In genomic region chr20:32893878-32894483, GRCh38 we compare ENCODE assay signal across 9 cellular contexts. TPM values are rescaled to one million over a fixed set of nuclear protein-coding genes. Genes with fewer than 3 reads are reported as not detected.
DNase-seq lines count a peak whose midpoint lies in the region; ATAC-seq, FAIRE-seq and TF ChIP-seq lines count a peak whose summit lies in the region.
"Had no signal": no experiment of that assay in that cellular context is flagged by ENCODE, and none has a peak within 500 bp of the region (broad histone marks: within the 10 kb centered on the region; RNA-seq: fewer than 3 reads in every experiment).

No MANE protein-coding gene starts in this region.

- H2BK5ac ChIP-seq in H9 (ENCODE audit: insufficient read length, low read length) = no peak overlapping the region

- H2AK5ac ChIP-seq in H9 (ENCODE audit: insufficient read length, low read length) = no peak overlapping the region

- TF ChIP-seq EP300 in HepG2 (IDR thresholded peaks at IDR 0.05; ENCODE audit: low read depth in 2 of 2, low read length in 2 of 2) = no peak
- no peak for TF ChIP-seq EP300 in HepG2 (CRISPR knock-in tag; IDR thresholded peaks at IDR 0.05; ENCODE audit: borderline replicate concordance)

- no peak overlapping the region for H2BK20ac ChIP-seq in H9 (ENCODE audit: low read depth, low read length, poor library complexity, severe bottlenecking)

- TF ChIP-seq CTCF in H9 (conservative IDR thresholded peaks at IDR 0.05) (peak; percentile 98), adrenal gland (IDR thresholded peaks at IDR 0.05) (peak in 5 of 6 experiments; percentile 11 to 41 (median 30)), HepG2 (CRISPR knock-in tag; IDR thresholded peaks at IDR 0.05) (peak; percentile 92)

- H3K4me1 Mint-ChIP-seq in H9 = peaks cover 9 to 10% of the 10 kb centered on the region in 2 experiments
- H3K4me1 Mint-ChIP-seq in naive thymus-derived CD4-positive, alpha-beta T cell = peaks cover 0 to 5% (median 0%) of the 10 kb centered on the region in 7 donors
- H3K4me1 Mint-ChIP-seq: naive B cell had no signal

- in situ Hi-C loops in HepG2 (cut with HindIII; ENCODE audit: extremely low pct_ligation_motif_present, low pct_unique_long_range_greater_than_20kb) = loop anchor here (5.0 kb wide), 1 partner anchor 102 kb away; no protein-coding TSS in a partner anchor

- H2BK120ac ChIP-seq in H9 (ENCODE audit: low read depth, low read length, poor library complexity, severe bottlenecking) = no peak overlapping the region

- H3K4me1 ChIP-seq in H9 (ENCODE audit: insufficient read depth, low read length) = no peaks in the 10 kb centered on the region
- H3K4me1 ChIP-seq in adrenal gland (replicated peaks in 1 of 2) = no peaks in the 10 kb centered on the region
- H3K4me1 ChIP-seq in HepG2 (ENCODE audit: insufficient read depth, low read length) = no peaks in the 10 kb centered on the region
- no peaks in the 10 kb centered on the region for H3K4me1 ChIP-seq in naive thymus-derived CD4-positive, alpha-beta T cell (ENCODE audit: control insufficient read depth in 2 of 2, insufficient read depth in 2 of 2, low read length in 2 of 2)

- H3K9me3 Mint-ChIP-seq in H9 = no peaks in the 10 kb centered on the region
- no peaks in the 10 kb centered on the region for H3K9me3 Mint-ChIP-seq in naive thymus-derived CD4-positive, alpha-beta T cell
- H3K9me3 Mint-ChIP-seq: naive B cell had no signal

- no peak overlapping the region for H3K4me3 Mint-ChIP-seq in H9
- H3K4me3 Mint-ChIP-seq in naive thymus-derived CD4-positive, alpha-beta T cell = no peak overlapping the region
- H3K4me3 Mint-ChIP-seq: naive B cell had no signal

- peak; percentile 89 for ATAC-seq in HepG2
- ATAC-seq in naive thymus-derived CD4-positive, alpha-beta T cell = no peak

- TF ChIP-seq RAD21 in HepG2 (CRISPR knock-in tag; IDR thresholded peaks at IDR 0.05) = peak; percentile 88

- no CpG with 5 or more reads among the region's 10 CpGs for WGBS in H9 (ENCODE audit: extremely low coverage, insufficient read length, low lambda C conversion rate)
- WGBS in adrenal gland, 4 donors = 71 to 85% (median 76%) methylated on average over 5 to 10 of the region's 10 CpGs
- 18% methylated on average over 10 of the region's 10 CpGs for WGBS in HepG2 (ENCODE audit: low lambda C conversion rate)

- H2BK15ac ChIP-seq in H9 (ENCODE audit: low read depth, low read length) = no peak overlapping the region

- no peak overlapping the region for H4K8ac ChIP-seq in H9 (replicated peaks; ENCODE audit: insufficient read length, low read depth, low read length)

- no peak overlapping the region for H3K9ac ChIP-seq in H9 (ENCODE audit: extremely low read depth, insufficient read length, low read length)
- no peak overlapping the region for H3K9ac ChIP-seq in HepG2 (ENCODE audit: insufficient read depth, low read depth, low read length)

- H3K56ac ChIP-seq in H9 (ENCODE audit: insufficient read length, low read depth, low read length) = no peak overlapping the region

- no peaks in the 10 kb centered on the region for H3K23me2 ChIP-seq in H9 (ENCODE audit: insufficient read length, low read depth, low read length, poor library complexity, severe bottlenecking)

- intact Hi-C loops in adrenal gland (cut with DNase I) (loop anchor here (10.0 kb wide), 2 partner anchors 99 to 219 kb away; partner anchors contain the start of gene C20orf203 (in 1 of the 2)), HepG2 (cut with micrococcal nuclease; ENCODE audit: unreplicated experiment) (loop anchor here (1.0 kb wide), 1 partner anchor 104 kb away; no protein-coding TSS in a partner anchor)
- intact Hi-C loops in naive thymus-derived CD4-positive, alpha-beta T cell (cut with micrococcal nuclease) = loop anchor here in 1 of 2 donors (2.0 kb wide), 1 partner anchor 103 kb away; no protein-coding TSS in a partner anchor

- no peak overlapping the region for H4K5ac ChIP-seq in H9 (ENCODE audit: insufficient read length, low read depth, low read length)

- no peaks in the 10 kb centered on the region; a peak in 1 of 7 replicates for H3K36me3 Mint-ChIP-seq in H9 (ENCODE audit: insufficient read depth in 1 of 3, low read depth in 3 of 3)
- peaks cover 0 to 7% (median 0%) of the 10 kb centered on the region in 5 donors for H3K36me3 Mint-ChIP-seq in naive thymus-derived CD4-positive, alpha-beta T cell
- H3K36me3 Mint-ChIP-seq: naive B cell had no signal

- no TSS peak for BruUV-seq in HepG2 (replicated peaks; lab: Mats Ljungman, UMichigan)

- no peak overlapping the region for H3K4ac ChIP-seq in H9 (ENCODE audit: low read depth, low read length)

- DNase-seq in DMS53 (lab: John Stamatoyannopoulos, UW) (peak; percentile 35), DMS53 treated with DMSO at 0.1 percent for 48 hours (lab: John Stamatoyannopoulos, UW; ENCODE audit: unreplicated experiment) (no peak), H9 (peak; percentile 85), adrenal gland (peak in 3 of 7 donors; percentile 17 to 28 (median 26)), HepG2 (ENCODE audit: low spot score) (peak; percentile 59), NCI-H2196 (lab: John Stamatoyannopoulos, UW; ENCODE audit: unreplicated experiment) (no peak), NCI-H187 (lab: John Stamatoyannopoulos, UW) (no peak)
- no peak for DNase-seq in naive thymus-derived CD4-positive, alpha-beta T cell
- DNase-seq: naive B cell had no signal

- H4K91ac ChIP-seq in H9 (ENCODE audit: insufficient read length, low read depth, low read length) = no peak overlapping the region

- POLR2A ChIA-PET in HepG2 (lab: Yijun Ruan, JAX) = no interaction called here
- POLR2A ChIA-PET in naive thymus-derived CD4-positive, alpha-beta T cell (lab: Charles Lee) = no interaction called here

- H3K9me3 ChIP-seq in H9 (ENCODE audit: control insufficient read depth, low read depth, low read length) (no peaks in the 10 kb centered on the region), adrenal gland (replicated peaks in 1 of 3) (no peaks in the 10 kb centered on the region), HepG2 (ENCODE audit: low read length) (no peaks in the 10 kb centered on the region)
- no peaks in the 10 kb centered on the region for H3K9me3 ChIP-seq in naive thymus-derived CD4-positive, alpha-beta T cell (ENCODE audit: control insufficient read depth in 2 of 3, low read length in 3 of 3)

- no peak overlapping the region for H3K18ac ChIP-seq in H9 (ENCODE audit: insufficient read length, low read depth, low read length)

- H3K79me2 ChIP-seq in H9 (ENCODE audit: insufficient read depth, low read length) = no peaks in the 10 kb centered on the region
- no peaks in the 10 kb centered on the region for H3K79me2 ChIP-seq in HepG2 (ENCODE audit: insufficient read depth, low read length)

- no peaks in the 10 kb centered on the region for H3K36me3 ChIP-seq in adrenal gland (replicated peaks in 1 of 2)
- H3K36me3 ChIP-seq in HepG2 (replicated peaks in 1 of 2; ENCODE audit: control insufficient read depth in 1 of 2, insufficient read depth in 2 of 2, low read length in 2 of 2) = no peaks in the 10 kb centered on the region
- no peaks in the 10 kb centered on the region for H3K36me3 ChIP-seq in naive thymus-derived CD4-positive, alpha-beta T cell (ENCODE audit: control insufficient read depth in 2 of 3, insufficient read depth in 3 of 3, low read length in 3 of 3)

- H2AFZ ChIP-seq in H9 (ENCODE audit: low read length) (no peak overlapping the region), HepG2 (ENCODE audit: low read length) (no peak overlapping the region)

- no peak overlapping the region for H3K27ac ChIP-seq in H9 (ENCODE audit: insufficient read length, low read depth, low read length)
- no peak overlapping the region for H3K27ac ChIP-seq in adrenal gland
- no peak overlapping the region for H3K27ac ChIP-seq in HepG2 (ENCODE audit: extremely low read length, insufficient read depth, low read length)
- H3K27ac ChIP-seq in naive thymus-derived CD4-positive, alpha-beta T cell (ENCODE audit: low read depth, low read length) = no peak overlapping the region

- FAIRE-seq in HepG2 (lab: Jason Lieb, UNC) = peak; percentile 52

- no peaks in the 10 kb centered on the region for H4K20me1 ChIP-seq in H9 (ENCODE audit: control insufficient read depth, insufficient read depth, insufficient read length)
- H4K20me1 ChIP-seq in HepG2 (ENCODE audit: insufficient read depth, low read length) = no peaks in the 10 kb centered on the region

- no peak overlapping the region for H3T11ph ChIP-seq in H9 (ENCODE audit: low read length)

- H3K27me3 ChIP-seq in H9 (ENCODE audit: insufficient read depth, low read length) (no peaks in the 10 kb centered on the region), adrenal gland (no peaks in the 10 kb centered on the region), HepG2 (ENCODE audit: control insufficient read depth in 1 of 2, insufficient read depth in 2 of 2, low read length in 2 of 2) (peaks cover 5 to 39% of the 10 kb centered on the region in 2 experiments; a peak in 3 of 5 replicates)
- no peaks in the 10 kb centered on the region for H3K27me3 ChIP-seq in naive thymus-derived CD4-positive, alpha-beta T cell (ENCODE audit: control insufficient read depth in 2 of 2, insufficient read depth in 2 of 2, low read length in 2 of 2)

- H3K27ac Mint-ChIP-seq in H9 = peak overlapping the region in 1 of 3 experiments; percentile 2; a peak in 1 of 7 replicates
- H3K27ac Mint-ChIP-seq in naive thymus-derived CD4-positive, alpha-beta T cell = no peak overlapping the region

- H3K4me2 ChIP-seq in H9 (ENCODE audit: insufficient read depth, insufficient read length, low read length) (no peak overlapping the region), HepG2 (ENCODE audit: low read depth, low read length) (peak overlapping the region; percentile 0; the same call in 1 of the 2 replicates)

- no peak overlapping the region; the same call in 1 of the 2 replicates for H3K14ac ChIP-seq in H9 (ENCODE audit: insufficient read depth, low read length)

- no peaks in the 10 kb centered on the region for H3K79me1 ChIP-seq in H9 (ENCODE audit: insufficient read depth, low read depth, low read length, poor library complexity, severe bottlenecking)

- no peak overlapping the region for H2BK12ac ChIP-seq in H9 (ENCODE audit: insufficient read length, low read depth, low read length)

- TF ChIP-seq POLR2A in adrenal gland (IDR thresholded peaks at IDR 0.05) = no peak
- no peak for TF ChIP-seq POLR2A in HepG2 (IDR thresholded peaks at IDR 0.05; ENCODE audit: insufficient read depth in 1 of 2, low read depth in 2 of 2, low read length in 2 of 2)

- no peaks in the 10 kb centered on the region for H3K27me3 Mint-ChIP-seq in H9 (ENCODE audit: low read depth)
- no peaks in the 10 kb centered on the region for H3K27me3 Mint-ChIP-seq in naive thymus-derived CD4-positive, alpha-beta T cell
- H3K27me3 Mint-ChIP-seq: naive B cell had no signal

- no peak overlapping the region for H3K4me3 ChIP-seq in adrenal gland
- H3K4me3 ChIP-seq in HepG2 (replicated peaks in 1 of 3; ENCODE audit: insufficient read depth in 1 of 3, low read depth in 2 of 3, low read length in 3 of 3) = no peak overlapping the region
- H3K4me3 ChIP-seq in naive thymus-derived CD4-positive, alpha-beta T cell (ENCODE audit: low read length) = no peak overlapping the region

- no peak overlapping the region for H3K23ac ChIP-seq in H9 (ENCODE audit: insufficient read length, low read depth, low read length)

- CTCF ChIA-PET in HepG2 (lab: Yijun Ruan, JAX; ENCODE audit: low intra/inter-chr PET ratio, low total read pairs) = interaction anchor here (3.3 kb wide), 1 partner anchor 104 kb away, joined by 20 read pairs; no protein-coding TSS in a partner anchor
- CTCF ChIA-PET in naive thymus-derived CD4-positive, alpha-beta T cell (lab: Charles Lee) = no interaction called here

RNA-seq across cellular contexts. Expression of gene EFCAB8, which starts 35.3 kb away (rescaled TPM):
- total RNA-seq in H9 (2021) (0.09 TPM in 1 of 2 replicates, not detected in the other), adrenal gland (under 1 TPM in 1 of 8 donors, not detected in 7; 0.07 TPM), HepG2 (2016; rRNA removed; fragmentation: Illumina TruSeq; extraction: Trizol) (0.22 TPM in 1 of 2 replicates, not detected in the other)
- polyA plus RNA-seq in adrenal gland (under 1 TPM in 2 of 3 donors, not detected in 1; 0.03 to 0.40 TPM), HepG2 (2011; rRNA removed) (0.15 TPM in 1 of 2 replicates, not detected in the other)
- total RNA-seq in HepG2 (2016; cell fraction: cytosol; rRNA removed; fragmentation: Illumina TruSeq; extraction: Trizol; ENCODE audit: low read depth) = 0.10 TPM in 1 of 2 replicates, not detected in the other
- not detected in 2 replicates for total RNA-seq in HepG2 (2016; cell fraction: insoluble cytoplasmic fraction; rRNA removed; fragmentation: Illumina TruSeq; extraction: Trizol)
- not detected in 2 replicates for total RNA-seq in HepG2 (2016; cell fraction: membrane; rRNA removed; fragmentation: Illumina TruSeq; extraction: Trizol)
- total RNA-seq in HepG2 (2016; cell fraction: nucleus; rRNA removed; fragmentation: Illumina TruSeq; extraction: Trizol) = 0.72 TPM in 1 of 2 replicates, not detected in the other
- not detected in 2 replicates for polyA plus RNA-seq in HepG2 (2011; cell fraction: cytosol; rRNA removed)
- polyA plus RNA-seq in HepG2 (2011; cell fraction: nucleus; rRNA removed) = 0.31 and 1.2 TPM in 2 replicates
- not detected in 2 replicates for polyA plus RNA-seq in HepG2 (2012)
- not detected in 2 replicates for polyA plus RNA-seq in HepG2 (2016; cell fraction: cytosol; fragmentation: Illumina TruSeq; extraction: Trizol; ENCODE audit: low read depth)
- not detected in 2 replicates for polyA plus RNA-seq in HepG2 (2016; cell fraction: insoluble cytoplasmic fraction; fragmentation: Illumina TruSeq; extraction: Trizol; ENCODE audit: low read depth)
- polyA plus RNA-seq in HepG2 (2016; cell fraction: membrane; fragmentation: Illumina TruSeq; extraction: Trizol; ENCODE audit: low read depth) = not detected in 2 replicates
- 0.62 and 0.75 TPM in 2 replicates for polyA plus RNA-seq in HepG2 (2016; cell fraction: nucleus; fragmentation: Illumina TruSeq; extraction: Trizol; ENCODE audit: insufficient read depth, low read depth)
- polyA minus RNA-seq in HepG2 (2011; rRNA and poly(A)+ RNA removed; ENCODE audit: low replicate concordance) = not detected in 2 replicates
- not detected in 2 replicates for polyA minus RNA-seq in HepG2 (2011; cell fraction: cytosol; rRNA and poly(A)+ RNA removed)
- polyA minus RNA-seq in HepG2 (2011; cell fraction: nucleus; rRNA and poly(A)+ RNA removed) = not detected in 2 replicates
- total RNA-seq in naive thymus-derived CD4-positive, alpha-beta T cell = 1 to 10 TPM in 3 of 5 experiments, under 1 TPM in 2; 0.46 to 2.8 (median 2.0) TPM
- polyA plus RNA-seq in naive thymus-derived CD4-positive, alpha-beta T cell = under 1 TPM in 1 of 2 donors, not detected in 1; 0.12 TPM

Comparison
In these comparisons a context has a peak if more than half of its experiments do, and no peak if none do; other contexts are left out.
1. DNase-seq: peak in DMS53 (single experiment), H9 (single experiment) and HepG2 (single experiment); none in DMS53 treated with DMSO at 0.1 percent for 48 hours (single experiment), NCI-H2196 (single experiment), naive thymus-derived CD4-positive, alpha-beta T cell (0 of 9) and NCI-H187 (0 of 2).
2. CTCF ChIP-seq: peak in every context shown above with its lines; median percentile 98 in H9; 92 in HepG2; 30 in adrenal gland.